ENCODE assay signal across 1 cellular context in genomic region chr1:30742963-30743559, GRCh38.
TF ChIP-seq lines count a peak whose summit lies in the region.

No MANE protein-coding gene starts in this region.

TF ChIP-seq in K562, 482 proteins besides CTCF, POLR2A, EP300 and RAD21 (continued from another document):
- TF ChIP-seq ZNF24 (IDR thresholded peaks at IDR 0.05) (peak; percentile 97), GTF2E2 (tag; IDR thresholded peaks at IDR 0.05) (0 out of 2 replicates have a peak, but pooled peaks have one; percentile 2), POLR2AphosphoS2 (IDR thresholded peaks at IDR 0.05; ENCODE audit: low read length) (no peak), IRF1 (CRISPR knock-in tag; IDR thresholded peaks at IDR 0.05; ENCODE audit: borderline replicate concordance) (no peak)
TF ChIP-seq in K562: peak in this region for 4.
